In the genomic region with DNA sequence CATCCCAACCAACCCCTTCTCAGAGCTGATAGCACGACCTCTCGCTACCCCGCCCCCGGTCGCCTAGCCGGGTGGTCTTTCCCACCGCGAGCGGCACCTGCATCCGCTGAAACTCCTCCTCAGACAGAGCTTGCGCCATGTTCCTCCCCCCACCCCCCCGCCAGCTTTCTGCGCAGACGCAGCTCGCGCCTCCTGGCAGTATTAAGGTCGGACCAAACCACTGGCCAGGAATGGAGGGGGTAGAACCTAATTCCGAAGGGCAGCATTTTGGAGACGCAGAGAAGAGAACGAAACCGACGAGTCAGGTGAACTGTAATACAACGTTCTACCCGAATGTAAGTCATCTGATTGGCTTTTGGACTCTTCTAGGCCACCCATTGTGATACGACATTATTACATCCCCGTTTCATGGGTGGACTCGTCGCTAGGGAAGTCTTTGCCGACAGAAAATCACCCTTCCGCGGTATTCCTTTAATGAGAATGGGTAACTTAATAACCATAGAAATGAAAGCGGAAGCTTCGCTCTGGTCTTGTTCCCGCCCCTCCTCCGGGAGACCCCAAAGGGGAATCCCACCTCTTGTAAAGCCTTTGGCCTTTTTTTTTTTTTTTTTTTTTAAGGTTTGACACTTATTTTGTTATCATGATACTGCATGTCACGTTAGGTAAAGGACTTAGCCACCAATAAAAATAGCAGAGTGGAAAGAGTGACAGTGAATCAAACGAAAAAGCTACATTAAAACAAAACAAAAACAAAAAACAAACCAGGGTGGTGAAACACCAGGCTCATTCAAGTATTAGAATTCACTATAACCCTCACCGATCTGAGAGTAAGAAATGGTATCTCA, we compare ENCODE assay signal across 8 cellular contexts. TPM values are rescaled to one million over a fixed set of nuclear protein-coding genes. Genes with fewer than 3 reads are reported as not detected.
DNase-seq lines count a peak whose midpoint lies in the region; ATAC-seq, FAIRE-seq and TF ChIP-seq lines count a peak whose summit lies in the region.

A gene with protein sequence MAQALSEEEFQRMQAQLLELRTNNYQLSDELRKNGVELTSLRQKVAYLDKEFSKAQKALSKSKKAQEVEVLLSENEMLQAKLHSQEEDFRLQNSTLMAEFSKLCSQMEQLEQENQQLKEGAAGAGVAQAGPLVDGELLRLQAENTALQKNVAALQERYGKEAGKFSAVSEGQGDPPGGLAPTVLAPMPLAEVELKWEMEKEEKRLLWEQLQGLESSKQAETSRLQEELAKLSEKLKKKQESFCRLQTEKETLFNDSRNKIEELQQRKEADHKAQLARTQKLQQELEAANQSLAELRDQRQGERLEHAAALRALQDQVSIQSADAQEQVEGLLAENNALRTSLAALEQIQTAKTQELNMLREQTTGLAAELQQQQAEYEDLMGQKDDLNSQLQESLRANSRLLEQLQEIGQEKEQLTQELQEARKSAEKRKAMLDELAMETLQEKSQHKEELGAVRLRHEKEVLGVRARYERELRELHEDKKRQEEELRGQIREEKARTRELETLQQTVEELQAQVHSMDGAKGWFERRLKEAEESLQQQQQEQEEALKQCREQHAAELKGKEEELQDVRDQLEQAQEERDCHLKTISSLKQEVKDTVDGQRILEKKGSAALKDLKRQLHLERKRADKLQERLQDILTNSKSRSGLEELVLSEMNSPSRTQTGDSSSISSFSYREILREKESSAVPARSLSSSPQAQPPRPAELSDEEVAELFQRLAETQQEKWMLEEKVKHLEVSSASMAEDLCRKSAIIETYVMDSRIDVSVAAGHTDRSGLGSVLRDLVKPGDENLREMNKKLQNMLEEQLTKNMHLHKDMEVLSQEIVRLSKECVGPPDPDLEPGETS (minus strand): TSS at position 174 of the 845 bp plus-strand sequence. CDS start 35 bp downstream, at position 139.

- H2BK5ac ChIP-seq in H1 (ENCODE audit: low read depth, low read length) (peak within 1 kb of the TSS; percentile 98), mesenchymal stem cell (ENCODE audit: low read depth, low read length, poor library complexity, severe bottlenecking) (peak within 1 kb of the TSS; percentile 10)

- peaks cover 3% of the 10 kb centered on the region for H3K36me3 ChIP-seq in CD8-positive, alpha-beta T cell (ENCODE audit: insufficient read depth, low read length)
- H3K36me3 ChIP-seq in H1 (ENCODE audit: control insufficient read depth in 2 of 4, insufficient read depth in 4 of 4, low read length in 3 of 4) (peaks cover 2 to 19% (median 15%) of the 10 kb centered on the region in 4 experiments; a peak in 7 of 8 replicates), mesenchymal stem cell (ENCODE audit: control insufficient read depth in 1 of 2, insufficient read depth in 2 of 2, low read depth in 1 of 2, low read length in 2 of 2) (peaks cover 11 to 22% of the 10 kb centered on the region in 2 experiments)

- H2BK15ac ChIP-seq in H1 (ENCODE audit: low read length) (no peak within 1 kb of the TSS), mesenchymal stem cell (ENCODE audit: low read depth, poor library complexity, severe bottlenecking) (no peak within 1 kb of the TSS)

- intact Hi-C loops in CD8-positive, alpha-beta T cell (cut with DNase I, micrococcal nuclease): loop anchor here (1.0 to 5.0 kb wide), 7 partner anchors 41 to 1770 kb away; a partner anchor contains a TSS

- no peak within 1 kb of the TSS for H2BK20ac ChIP-seq in H1 (ENCODE audit: low read length)

- H2AK5ac ChIP-seq in H1 (ENCODE audit: low read depth, low read length): no peak within 1 kb of the TSS
- H2AK5ac ChIP-seq in mesenchymal stem cell (ENCODE audit: low read length, severe bottlenecking): no peak within 1 kb of the TSS

- H4K20me1 ChIP-seq in H1 (replicated peaks in 1 of 2; ENCODE audit: control insufficient read depth in 1 of 2, insufficient read depth in 2 of 2, low read length in 2 of 2): peaks cover 0 to 3% of the 10 kb centered on the region in 2 experiments

- peaks cover 16% of the 10 kb centered on the region for H3K4me1 ChIP-seq in CD8-positive, alpha-beta T cell (ENCODE audit: insufficient read depth, low read length)
- H3K4me1 ChIP-seq in H1 (replicated peaks in 1 of 4; ENCODE audit: control insufficient read depth in 3 of 4, insufficient read depth in 4 of 4, low read length in 3 of 4) (peaks cover 0 to 3% (median 0%) of the 10 kb centered on the region in 4 experiments; a peak in 1 of 7 replicates), mesenchymal stem cell (ENCODE audit: control insufficient read depth, insufficient read depth, low read depth, low read length) (peaks cover 7% of the 10 kb centered on the region)

- H3K9me3 ChIP-seq in CD8-positive, alpha-beta T cell (ENCODE audit: low read length): no peaks in the 10 kb centered on the region
- H3K9me3 ChIP-seq in H1 (ENCODE audit: insufficient read depth in 2 of 2, low read depth in 1 of 2, low read length in 1 of 2) (no peaks in the 10 kb centered on the region), mesenchymal stem cell (ENCODE audit: control insufficient read depth, low read length) (peaks cover 2% of the 10 kb centered on the region)

- peak in 1 of 2 experiments; percentile 95; a peak in 2 of 3 replicates for TF ChIP-seq EP300 in H1 (IDR thresholded peaks at IDR 0.05; ENCODE audit: borderline replicate concordance in 1 of 2, low read depth in 2 of 2, low read length in 2 of 2)

- H3K4me3 ChIP-seq in CD8-positive, alpha-beta T cell (ENCODE audit: low read depth, low read length): peak within 1 kb of the TSS; percentile 87
- H3K4me3 ChIP-seq in H1 (ENCODE audit: extremely low read depth in 1 of 4, insufficient read depth in 2 of 4, low read depth in 3 of 4, low read length in 4 of 4): peak within 1 kb of the TSS; percentile 87 to 100 (median 98)
- peak within 1 kb of the TSS; percentile 73 to 91 for H3K4me3 ChIP-seq in mesenchymal stem cell (ENCODE audit: insufficient read depth in 1 of 2, low read depth in 1 of 2, low read length in 2 of 2)

- DNase-seq in CD8-positive, alpha-beta T cell: peak; percentile 63 to 87 (median 74)
- DNase-seq in HS-5 (ENCODE audit: low read depth) (peak; percentile 78), NOMO-1 treated with DMSO at 0.1 percent for 48 hours (lab: John Stamatoyannopoulos, UW; ENCODE audit: unreplicated experiment) (peak; percentile 82), H1 (ENCODE audit: low read depth in 1 of 2, low spot score in 2 of 2) (peak; percentile 64 to 77), mesenchymal stem cell (peak; percentile 97)
- peak; percentile 45 to 63 for DNase-seq in activated CD8-positive, alpha-beta memory T cell treated with anti-CD3 and anti-CD28 coated beads for 4 hours (ENCODE audit: low read depth in 2 of 2)
- DNase-seq in stimulated activated CD8-positive, alpha-beta memory T cell treated with anti-CD3 and anti-CD28 coated beads, Interleukin-12 subunit alpha, Interleukin-12 subunit beta, amount 100 ng/mL, for 4 hours (ENCODE audit: low read depth): peak; percentile 56

- H2BK120ac ChIP-seq in H1 (replicated peaks; ENCODE audit: low read depth, low read length) (no peak within 1 kb of the TSS), mesenchymal stem cell (ENCODE audit: low read depth, low read length) (no peak within 1 kb of the TSS)

- peak; percentile 49; a peak in 2 of 3 replicates for TF ChIP-seq POLR2A in H1 (IDR thresholded peaks at IDR 0.05; ENCODE audit: control extremely low read depth in 1 of 2, low read depth in 2 of 2, low read length in 2 of 2)

- no peak within 1 kb of the TSS for H3K56ac ChIP-seq in H1 (replicated peaks; ENCODE audit: insufficient read length, low read depth, low read length)

- POLR2A ChIA-PET in CD8-positive, alpha-beta T cell (lab: Charles Lee): interaction anchor here (1.0 to 1.8 kb wide), 6 partner anchors 11 to 308 kb away, joined by 3 to 9 read pairs (median 4); a partner anchor contains a TSS
- POLR2A ChIA-PET in H1 (lab: Charles Lee; ENCODE audit: partially characterized antibody): interaction anchor here (0.6 to 2.5 kb wide), 13 partner anchors 13 to 179 kb away, joined by 3 to 24 read pairs (median 4); a partner anchor contains a TSS

- peak; percentile 89 for FAIRE-seq in H1 (lab: Jason Lieb, UNC)

- peak within 1 kb of the TSS; percentile 98 for H3K4me3 Mint-ChIP-seq in CD8-positive, alpha-beta T cell

- H3K4me1 Mint-ChIP-seq in CD8-positive, alpha-beta T cell (ENCODE audit: low read depth): peaks cover 31% of the 10 kb centered on the region

- H3K79me1 ChIP-seq in H1 (ENCODE audit: low read depth, low read length) (no peaks in the 10 kb centered on the region), mesenchymal stem cell (replicated peaks; ENCODE audit: low read length, poor library complexity, severe bottlenecking) (peaks cover 5% of the 10 kb centered on the region)

- H3K9ac ChIP-seq in H1 (replicated peaks in 1 of 4; ENCODE audit: extremely low read depth in 1 of 4, low read depth in 3 of 4, low read length in 3 of 4): peak within 1 kb of the TSS; percentile 57 to 99 (median 94)
- H3K9ac ChIP-seq in mesenchymal stem cell (ENCODE audit: low read length): peak within 1 kb of the TSS; percentile 93

- peak within 1 kb of the TSS; percentile 88; the same call in 1 of the 2 replicates for H2AFZ ChIP-seq in H1 (ENCODE audit: low read length)
- no peak within 1 kb of the TSS for H2AFZ ChIP-seq in mesenchymal stem cell (ENCODE audit: low read depth, low read length)

- no peaks in the 10 kb centered on the region for H3K27me3 ChIP-seq in CD8-positive, alpha-beta T cell (ENCODE audit: insufficient read depth, low read length)
- H3K27me3 ChIP-seq in H1 (replicated peaks in 1 of 4; ENCODE audit: control insufficient read depth in 3 of 4, extremely low read depth in 1 of 4, insufficient read depth in 3 of 4, low read length in 3 of 4): no peaks in the 10 kb centered on the region
- H3K27me3 ChIP-seq in mesenchymal stem cell (ENCODE audit: control insufficient read depth in 1 of 2, insufficient read depth in 1 of 2, low read length in 2 of 2): no peaks in the 10 kb centered on the region

- H3K79me2 ChIP-seq in H1 (ENCODE audit: control insufficient read depth in 1 of 2, insufficient read depth in 2 of 2, low read length in 2 of 2): peaks cover 3 to 15% of the 10 kb centered on the region in 2 experiments; a peak in 3 of 4 replicates

- no peaks in the 10 kb centered on the region for H3K23me2 ChIP-seq in H1 (ENCODE audit: low read depth, low read length)

- H3K36me3 Mint-ChIP-seq in CD8-positive, alpha-beta T cell: peaks cover 28% of the 10 kb centered on the region

- no peaks in the 10 kb centered on the region for H3K27me3 Mint-ChIP-seq in CD8-positive, alpha-beta T cell (ENCODE audit: low read depth)

- CTCF ChIA-PET in CD8-positive, alpha-beta T cell (lab: Charles Lee): no interaction called here
- CTCF ChIA-PET in H1 (lab: Charles Lee; ENCODE audit: partially characterized antibody): no interaction called here

- H3K27ac ChIP-seq in CD8-positive, alpha-beta T cell (ENCODE audit: low read depth, low read length): peak within 1 kb of the TSS; percentile 96
- H3K27ac ChIP-seq in H1 (ENCODE audit: low read depth, low read length) (peak within 1 kb of the TSS; percentile 96), mesenchymal stem cell (ENCODE audit: low read length, poor library complexity, severe bottlenecking) (peak within 1 kb of the TSS; percentile 69)

- H3K23ac ChIP-seq in H1 (ENCODE audit: insufficient read length) (no peak within 1 kb of the TSS), mesenchymal stem cell (ENCODE audit: low read length in 2 of 2) (no peak within 1 kb of the TSS)

- H3K4ac ChIP-seq in H1 (replicated peaks; ENCODE audit: insufficient read length, low read depth, low read length): peak within 1 kb of the TSS; percentile 65
- peak within 1 kb of the TSS in 1 of 2 experiments; percentile 56 for H3K4ac ChIP-seq in mesenchymal stem cell (ENCODE audit: low read depth in 1 of 2, low read length in 2 of 2)

- H3K9me3 Mint-ChIP-seq in CD8-positive, alpha-beta T cell: no peaks in the 10 kb centered on the region

- peak within 1 kb of the TSS; percentile 95 for H4K5ac ChIP-seq in H1 (ENCODE audit: insufficient read length, low read depth, low read length)

- no peak for TF ChIP-seq RAD21 in H1 (IDR thresholded peaks at IDR 0.05 in 1 of 2, conservative IDR thresholded peaks at IDR 0.05 in 1 of 2; ENCODE audit: low read depth in 2 of 2, low read length in 2 of 2)

- no peak within 1 kb of the TSS for H3K14ac ChIP-seq in H1 (ENCODE audit: insufficient read length)
- H3K14ac ChIP-seq in mesenchymal stem cell (ENCODE audit: low read length in 2 of 2): no peak within 1 kb of the TSS

- 8% methylated on average over 20 of the region's 38 CpGs; no CpG with 5 or more reads in 1 of the 2 experiments for whole genome bisulfite sequencing in H1 (ENCODE audit: extremely low coverage in 1 of 2, insufficient coverage in 1 of 2, insufficient read length in 1 of 2, insufficient replicate concordance in 2 of 2, low coverage in 1 of 2, low lambda C conversion rate in 2 of 2, missing lambda C conversion rate in 1 of 2), 2 experiments
- WGBS in mesenchymal stem cell: 0% methylated on average over 24 of the region's 38 CpGs

- peak within 1 kb of the TSS; percentile 60 for H3K18ac ChIP-seq in H1 (ENCODE audit: extremely low read depth, low read length)
- no peak within 1 kb of the TSS for H3K18ac ChIP-seq in mesenchymal stem cell (ENCODE audit: low read depth in 1 of 2, low read length in 2 of 2)

- peak within 1 kb of the TSS; percentile 99 for H3K27ac Mint-ChIP-seq in CD8-positive, alpha-beta T cell

- no peak for TF ChIP-seq CTCF in CD8-positive, alpha-beta T cell (IDR thresholded peaks at IDR 0.05)
- no peak for TF ChIP-seq CTCF in H1 (IDR thresholded peaks at IDR 0.05; ENCODE audit: control extremely low read depth in 1 of 3, insufficient read depth in 1 of 3, low read depth in 1 of 3, low read length in 3 of 3)

- H3K4me2 ChIP-seq in H1 (ENCODE audit: insufficient read depth in 1 of 2, low read depth in 2 of 2, low read length in 2 of 2): peak within 1 kb of the TSS; percentile 75 to 83
- H3K4me2 ChIP-seq in mesenchymal stem cell (ENCODE audit: low read length, poor library complexity, severe bottlenecking): peak within 1 kb of the TSS; percentile 69

- ATAC-seq in CD8-positive, alpha-beta T cell: peak; percentile 79
- peak; percentile 69 for ATAC-seq in GM19463 (IDR thresholded peaks at IDR 0.05; ENCODE audit: unreplicated experiment)

- peak within 1 kb of the TSS; percentile 79 for H4K91ac ChIP-seq in H1 (replicated peaks; ENCODE audit: insufficient read length, low read length)
- no peak within 1 kb of the TSS for H4K91ac ChIP-seq in mesenchymal stem cell (ENCODE audit: low read length)

- H2BK12ac ChIP-seq in H1 (ENCODE audit: low read depth, low read length) (peak within 1 kb of the TSS; percentile 98; the same call in 1 of the 2 replicates), mesenchymal stem cell (ENCODE audit: low read length in 2 of 2) (no peak within 1 kb of the TSS)

- H4K8ac ChIP-seq in H1 (ENCODE audit: extremely low read depth, insufficient read depth, low read length) (peak within 1 kb of the TSS; percentile 95; the same call in 1 of the 2 replicates), mesenchymal stem cell (ENCODE audit: low read length) (peak within 1 kb of the TSS; percentile 73)

RNA-seq across cellular contexts. Expression of the gene that starts here (rescaled TPM):
- total RNA-seq in CD8-positive, alpha-beta T cell: 100 to 1,000 TPM; 102 to 114 TPM
- 44.5 and 55.9 TPM in 2 replicates for total RNA-seq in H1 (2021; fragmentation: NEBNext Ultra II Directional; extraction: Animal tissue kit (Norgen Biotek cat#: 25700))
- 21.6 and 26.6 TPM in 2 replicates for polyA plus RNA-seq in H1 (2011; rRNA removed)
- 48.8 TPM for polyA plus RNA-seq in H1 (2011; cell fraction: cytosol; rRNA removed)
- 109 TPM for polyA plus RNA-seq in H1 (2011; cell fraction: nucleus; rRNA removed)
- 48.2 to 66.4 TPM (median 56.0 TPM) in 4 replicates for polyA plus RNA-seq in H1 (2012, experiment 1 of 2)
- 9.6 TPM for polyA plus RNA-seq in H1 (2012, experiment 2 of 2)
- 21.7 TPM for polyA plus RNA-seq in H1 (2013, experiment 1 of 2)
- polyA plus RNA-seq in H1 (2013, experiment 2 of 2): 20.1 TPM
- 21.2 and 32.0 TPM in 2 replicates for polyA minus RNA-seq in H1 (2011; rRNA and poly(A)+ RNA removed)
- polyA minus RNA-seq in H1 (2011; cell fraction: cytosol; rRNA and poly(A)+ RNA removed): 14.7 TPM
- 39.5 TPM for polyA minus RNA-seq in H1 (2011; cell fraction: nucleus; rRNA and poly(A)+ RNA removed)
- polyA plus RNA-seq in mesenchymal stem cell (2013, experiment 1 of 2): 14.9 TPM
- 14.8 TPM for polyA plus RNA-seq in mesenchymal stem cell (2013, experiment 2 of 2)

Comparison
In these comparisons a context has a peak if more than half of its experiments do, and no peak if none do; other contexts are left out.
1. Peak in every context shown above with its lines: DNase-seq, ATAC-seq, H3K4me3 ChIP-seq and H3K27ac ChIP-seq.